9 cellular contexts compared by ENCODE assay signal in the genomic region with DNA sequence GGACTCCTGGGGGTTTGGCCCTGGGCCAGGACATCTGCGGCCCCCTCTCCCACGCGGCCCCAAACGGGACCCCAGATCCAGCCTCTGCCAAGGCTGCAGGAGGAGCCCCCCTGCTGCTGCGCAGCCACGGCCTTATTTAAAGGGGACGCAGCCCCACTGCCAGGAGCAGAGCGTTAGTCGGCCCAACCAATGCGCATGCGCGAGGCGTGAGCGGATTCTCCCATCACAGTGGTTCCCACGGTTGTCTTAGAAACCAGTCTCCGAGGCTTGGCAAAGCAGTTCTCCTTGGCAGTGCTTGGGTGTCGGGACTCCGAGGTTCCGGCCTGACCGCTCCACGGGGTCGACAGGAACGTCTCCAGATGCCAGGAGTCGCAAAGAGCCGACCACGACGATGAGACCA.
DNase-seq lines count a peak whose midpoint lies in the region; ATAC-seq and TF ChIP-seq lines count a peak whose summit lies in the region.
"Had no signal": no experiment of that assay in that cellular context is flagged by ENCODE, and none has a peak within 500 bp of the region (broad histone marks: within the 10 kb centered on the region; RNA-seq: fewer than 3 reads in every experiment).

No MANE protein-coding gene starts in this region.

- H3K4me3 Mint-ChIP-seq in osteocyte (ENCODE audit: unreplicated experiment), result no peak overlapping the region

- H3K4me1 Mint-ChIP-seq in osteocyte (ENCODE audit: unreplicated experiment), result peaks cover 2% of the 10 kb centered on the region

- no peak overlapping the region for H3K27ac Mint-ChIP-seq in osteocyte (ENCODE audit: unreplicated experiment)

- intact Hi-C loops in Right ventricle myocardium inferior (cut with DNase I) (loop anchor here (5.0 kb wide), 1 partner anchor 288 kb away; a partner anchor contains a TSS), cardiac septum (cut with DNase I) (no loop called here), uterus (cut with DNase I; ENCODE audit: low total_unique reads) (no loop called here)

- no peaks in the 10 kb centered on the region for H3K4me1 ChIP-seq in uterus

- H3K27me3 ChIP-seq in uterus, result no peaks in the 10 kb centered on the region

- no peaks in the 10 kb centered on the region for H3K9me3 Mint-ChIP-seq in osteocyte (ENCODE audit: unreplicated experiment)

- H3K27ac ChIP-seq in uterus, result no peak overlapping the region

- H3K9me3 ChIP-seq in uterus, result no peaks in the 10 kb centered on the region

- no peaks in the 10 kb centered on the region for H3K27me3 Mint-ChIP-seq in osteocyte (ENCODE audit: unreplicated experiment)

- peak; percentile 86 for DNase-seq in Right ventricle myocardium inferior (ENCODE audit: missing footprints)
- no peak for DNase-seq in cardiac septum (ENCODE audit: low spot score)
- peak; percentile 28 for DNase-seq in astrocyte of the spinal cord (ENCODE audit: low read depth, low spot score)
- DNase-seq in osteocyte (ENCODE audit: extremely low spot score, unreplicated experiment), result peak; percentile 84
- DNase-seq in uterus, result peak; percentile 61 to 70
- no peak for DNase-seq in DMS 273 (lab: John Stamatoyannopoulos, UW; ENCODE audit: unreplicated experiment)
- no peak for DNase-seq in dedifferentiated amniotic fluid mesenchymal stem cell (ENCODE audit: extremely low spot score)

- ATAC-seq in Right ventricle myocardium inferior (peak; percentile 57), GM19455 (IDR thresholded peaks at IDR 0.05; ENCODE audit: unreplicated experiment) (no peak)

- no peak for TF ChIP-seq CTCF in astrocyte of the spinal cord (IDR thresholded peaks at IDR 0.05; ENCODE audit: low read depth, low read length)
- no peak for TF ChIP-seq CTCF in osteocyte (IDR thresholded peaks at IDR 0.05)
- no peak for TF ChIP-seq CTCF in uterus (IDR thresholded peaks at IDR 0.05)

- H3K36me3 ChIP-seq in uterus, result no peaks in the 10 kb centered on the region

- H3K4me3 ChIP-seq in astrocyte of the spinal cord (ENCODE audit: low read depth, low read length) (peak overlapping the region; percentile 27), uterus (peak overlapping the region in 1 of 2 donors; percentile 23)
- H3K4me3 ChIP-seq: lung had no signal

- H3K36me3 Mint-ChIP-seq in osteocyte (ENCODE audit: unreplicated experiment), result no peaks in the 10 kb centered on the region

- TF ChIP-seq POLR2A in uterus (IDR thresholded peaks at IDR 0.05), result no peak

- in situ Hi-C loops in astrocyte of the spinal cord (cut with HindIII; ENCODE audit: low sequenced_read_pairs), result no loop called here

Comparison
In these comparisons a context has a peak if more than half of its experiments do, and no peak if none do; other contexts are left out.
1. DNase-seq: peak in Right ventricle myocardium inferior (single experiment), astrocyte of the spinal cord (single experiment), osteocyte (single experiment) and uterus (2 of 2); none in cardiac septum (single experiment), DMS 273 (single experiment) and dedifferentiated amniotic fluid mesenchymal stem cell (single experiment).